In genomic region chr20:61988665-61989064, GRCh38 we compare ENCODE assay signal across 21 cellular contexts.
DNase-seq lines count a peak whose midpoint lies in the region; ATAC-seq and TF ChIP-seq lines count a peak whose summit lies in the region.
"Had no signal": no experiment of that assay in that cellular context is flagged by ENCODE, and none has a peak within 500 bp of the region (broad histone marks: within the 10 kb centered on the region; RNA-seq: fewer than 3 reads in every experiment).

No MANE protein-coding gene starts in this region.

- H3K4me3 Mint-ChIP-seq in central memory CD8-positive, alpha-beta T cell = no peak overlapping the region
- peak overlapping the region; percentile 25 to 55 (median 43) for H3K4me3 Mint-ChIP-seq in immature natural killer cell
- no peak overlapping the region for H3K4me3 Mint-ChIP-seq in stimulated activated naive B cell treated with anti-CD40 and anti-IgM and Interleukin-4, amounts not matched to agents 10 μg/mL and 1 μg/mL and 100 μg/mL, for 72 hours
- H3K4me3 Mint-ChIP-seq in activated T-cell treated with anti-CD3 and anti-CD28 coated beads, Interleukin-2, amount 50 U/mL, for 24 hours = no peak overlapping the region
- H3K4me3 Mint-ChIP-seq: B cell; CD4-positive, CD25-positive, alpha-beta regulatory T cell; CD8-positive, alpha-beta memory T cell had no signal

- H3K4me3 ChIP-seq in right atrium auricular region (no peak overlapping the region), lower lobe of right lung (no peak overlapping the region)
- H3K4me3 ChIP-seq: GM12878, GM23248, HAP-1 had no signal

- peak overlapping the region; percentile 57 for H3K27ac Mint-ChIP-seq in central memory CD8-positive, alpha-beta T cell (ENCODE audit: low read depth)
- H3K27ac Mint-ChIP-seq in immature natural killer cell = peak overlapping the region in 5 of 6 donors; percentile 61 to 95 (median 80)
- H3K27ac Mint-ChIP-seq in stimulated activated naive B cell treated with anti-CD40 and anti-IgM and Interleukin-4, amounts not matched to agents 10 μg/mL and 1 μg/mL and 100 μg/mL, for 72 hours = peak overlapping the region; percentile 72
- H3K27ac Mint-ChIP-seq in activated T-cell treated with anti-CD3 and anti-CD28 coated beads, Interleukin-2, amount 50 U/mL, for 24 hours = no peak overlapping the region
- H3K27ac Mint-ChIP-seq: B cell; CD4-positive, CD25-positive, alpha-beta regulatory T cell had no signal

- ATAC-seq in left cardiac atrium (no peak), lower lobe of right lung (no peak)
- ATAC-seq in central memory CD8-positive, alpha-beta T cell (replicated peaks; ENCODE audit: extremely low read depth, poor library complexity, severe bottlenecking) = no peak
- ATAC-seq in stimulated activated naive B cell treated with anti-CD40 and anti-IgM and Interleukin-4, amounts not matched to agents 10 μg/mL and 1 μg/mL and 100 μg/mL, for 72 hours (replicated peaks) = no peak
- ATAC-seq: GM12878 had no signal

- H3K36me3 ChIP-seq in right atrium auricular region (peaks cover 47% of the 10 kb centered on the region), lower lobe of right lung (peaks cover 68% of the 10 kb centered on the region)

- no peaks in the 10 kb centered on the region for H3K27me3 Mint-ChIP-seq in central memory CD8-positive, alpha-beta T cell
- H3K27me3 Mint-ChIP-seq in immature natural killer cell (ENCODE audit: low read depth in 3 of 3) = peaks cover 12 to 17% (median 13%) of the 10 kb centered on the region in 3 donors
- H3K27me3 Mint-ChIP-seq in stimulated activated naive B cell treated with anti-CD40 and anti-IgM and Interleukin-4, amounts not matched to agents 10 μg/mL and 1 μg/mL and 100 μg/mL, for 72 hours = no peaks in the 10 kb centered on the region
- H3K27me3 Mint-ChIP-seq in activated T-cell treated with anti-CD3 and anti-CD28 coated beads, Interleukin-2, amount 50 U/mL, for 24 hours = no peaks in the 10 kb centered on the region
- H3K27me3 Mint-ChIP-seq: B cell; CD4-positive, CD25-positive, alpha-beta regulatory T cell; CD8-positive, alpha-beta memory T cell had no signal

- peaks cover 25% of the 10 kb centered on the region for H3K4me1 Mint-ChIP-seq in central memory CD8-positive, alpha-beta T cell
- H3K4me1 Mint-ChIP-seq in immature natural killer cell = peaks cover 62 to 80% of the 10 kb centered on the region in 2 donors
- H3K4me1 Mint-ChIP-seq in stimulated activated naive B cell treated with anti-CD40 and anti-IgM and Interleukin-4, amounts not matched to agents 10 μg/mL and 1 μg/mL and 100 μg/mL, for 72 hours = peaks cover 9 to 16% of the 10 kb centered on the region in 2 donors
- peaks cover 8% of the 10 kb centered on the region for H3K4me1 Mint-ChIP-seq in activated T-cell treated with anti-CD3 and anti-CD28 coated beads, Interleukin-2, amount 50 U/mL, for 24 hours (ENCODE audit: low read depth)

- H3K27me3 ChIP-seq in right atrium auricular region = no peaks in the 10 kb centered on the region
- no peaks in the 10 kb centered on the region for H3K27me3 ChIP-seq in lower lobe of right lung (ENCODE audit: low read depth)

- peaks cover 29% of the 10 kb centered on the region for H3K36me3 Mint-ChIP-seq in central memory CD8-positive, alpha-beta T cell (ENCODE audit: insufficient read depth)
- peaks cover 56 to 74% (median 67%) of the 10 kb centered on the region in 3 donors for H3K36me3 Mint-ChIP-seq in immature natural killer cell
- H3K36me3 Mint-ChIP-seq in stimulated activated naive B cell treated with anti-CD40 and anti-IgM and Interleukin-4, amounts not matched to agents 10 μg/mL and 1 μg/mL and 100 μg/mL, for 72 hours = peaks cover 76 to 90% of the 10 kb centered on the region in 2 donors
- peaks cover 87% of the 10 kb centered on the region for H3K36me3 Mint-ChIP-seq in activated T-cell treated with anti-CD3 and anti-CD28 coated beads, Interleukin-2, amount 50 U/mL, for 24 hours (ENCODE audit: low read depth)

- H3K4me1 ChIP-seq in right atrium auricular region (no peaks in the 10 kb centered on the region), lower lobe of right lung (no peaks in the 10 kb centered on the region)
- H3K4me1 ChIP-seq: HAP-1 had no signal

- intact Hi-C loops in left cardiac atrium (cut with DNase I) (no loop called here), lower lobe of right lung (cut with DNase I) (no loop called here)

- peak; percentile 18 for DNase-seq in left cardiac atrium
- DNase-seq in right atrium auricular region (ENCODE audit: low spot score) = no peak
- no peak for DNase-seq in central memory CD8-positive, alpha-beta T cell (ENCODE audit: low spot score in 2 of 2)
- DNase-seq in immature natural killer cell = no peak
- DNase-seq in stimulated activated naive B cell treated with anti-CD40 and anti-IgM and Interleukin-4, amounts not matched to agents 10 μg/mL and 1 μg/mL and 100 μg/mL, for 72 hours = no peak
- no peak for DNase-seq in activated T-cell treated with anti-CD3 and anti-CD28 coated beads, Interleukin-2, amount 50 U/mL, for 24 hours
- no peak for DNase-seq in lower lobe of right lung
- DNase-seq: C1 segment of cervical spinal cord; CD4-positive, CD25-positive, alpha-beta regulatory T cell; CD8-positive, alpha-beta memory T cell; COR-L47; DMS 273 treated with DMSO at 0.1 percent for 48 hours; DMS53; DND-41; EL; GM23248; IMR-90 had no signal

- TF ChIP-seq CTCF in right atrium auricular region (IDR thresholded peaks at IDR 0.05) = no peak
- TF ChIP-seq CTCF in lower lobe of right lung (IDR thresholded peaks at IDR 0.05) = no peak

- H3K9me3 ChIP-seq in right atrium auricular region = peaks cover 0 to 18% of the 10 kb centered on the region in 2 donors
- peaks cover 19% of the 10 kb centered on the region for H3K9me3 ChIP-seq in lower lobe of right lung
- H3K9me3 ChIP-seq: HAP-1 had no signal

- peaks cover 16% of the 10 kb centered on the region for H3K9me3 Mint-ChIP-seq in central memory CD8-positive, alpha-beta T cell
- peaks cover 4 to 26% (median 19%) of the 10 kb centered on the region in 6 donors for H3K9me3 Mint-ChIP-seq in immature natural killer cell
- H3K9me3 Mint-ChIP-seq in stimulated activated naive B cell treated with anti-CD40 and anti-IgM and Interleukin-4, amounts not matched to agents 10 μg/mL and 1 μg/mL and 100 μg/mL, for 72 hours = peaks cover 19 to 20% of the 10 kb centered on the region in 2 donors
- peaks cover 17% of the 10 kb centered on the region for H3K9me3 Mint-ChIP-seq in activated T-cell treated with anti-CD3 and anti-CD28 coated beads, Interleukin-2, amount 50 U/mL, for 24 hours

- no peak overlapping the region for H3K27ac ChIP-seq in right atrium auricular region
- H3K27ac ChIP-seq in lower lobe of right lung = no peak overlapping the region
- H3K27ac ChIP-seq: GM23248, HL-60 had no signal

Comparison
In these comparisons a context has a peak if more than half of its experiments do, and no peak if none do; other contexts are left out.
1. H3K4me3 Mint-ChIP-seq: peak in immature natural killer cell (5 of 5); none in central memory CD8-positive, alpha-beta T cell (single experiment), stimulated activated naive B cell treated with anti-CD40 and anti-IgM and Interleukin-4, amounts not matched to agents 10 μg/mL and 1 μg/mL and 100 μg/mL, for 72 hours (0 of 2) and activated T-cell treated with anti-CD3 and anti-CD28 coated beads, Interleukin-2, amount 50 U/mL, for 24 hours (single experiment).